Comparison of ENCODE assay signal across 14 cellular contexts in genomic region chr22:47107431-47107830, GRCh38.
DNase-seq lines count a peak whose midpoint lies in the region; ATAC-seq and TF ChIP-seq lines count a peak whose summit lies in the region.
"Had no signal": no experiment of that assay in that cellular context is flagged by ENCODE, and none has a peak within 500 bp of the region (broad histone marks: within the 10 kb centered on the region; RNA-seq: fewer than 3 reads in every experiment).

No MANE protein-coding gene starts in this region.

- H3K9me3 ChIP-seq in smooth muscle cell (replicated peaks; ENCODE audit: low read depth), result no peaks in the 10 kb centered on the region
- no peaks in the 10 kb centered on the region for H3K9me3 ChIP-seq in ascending aorta
- H3K9me3 ChIP-seq: neutrophil, thyroid gland had no signal

- H4K20me1 ChIP-seq in smooth muscle cell (ENCODE audit: low read depth), result no peaks in the 10 kb centered on the region

- ATAC-seq in activated T-cell treated with anti-CD3 and anti-CD28 coated beads, Interleukin-2, amount 50 U/mL, for 72 hours (replicated peaks in 1 of 2), result peak; percentile 32 to 56

- peaks cover 9% of the 10 kb centered on the region for H3F3A ChIP-seq in smooth muscle cell (ENCODE audit: low read depth)

- WGBS in smooth muscle cell (ENCODE audit: low lambda C conversion rate), result 50% methylated on average over 2 of the region's 2 CpGs

- no peaks in the 10 kb centered on the region for H3K79me2 ChIP-seq in smooth muscle cell (ENCODE audit: low read depth)

- H3K36me3 ChIP-seq in smooth muscle cell (ENCODE audit: low read depth), result no peaks in the 10 kb centered on the region
- peaks cover 0 to 8% of the 10 kb centered on the region in 2 donors for H3K36me3 ChIP-seq in ascending aorta

- peak overlapping the region; percentile 28 for H3K4me2 ChIP-seq in smooth muscle cell

- H3K9ac ChIP-seq in smooth muscle cell (ENCODE audit: low read depth), result peak overlapping the region; percentile 50

- H3K27ac ChIP-seq in RWPE1 (no peak overlapping the region), smooth muscle cell (ENCODE audit: low read depth) (peak overlapping the region; percentile 92), ascending aorta (no peak overlapping the region)
- H3K27ac ChIP-seq: C4-2B, neutrophil, thyroid gland had no signal

- H3K27me3 ChIP-seq in smooth muscle cell (ENCODE audit: low read depth) (no peaks in the 10 kb centered on the region), ascending aorta (no peaks in the 10 kb centered on the region)
- H3K27me3 ChIP-seq: neutrophil, thyroid gland had no signal

- no peaks in the 10 kb centered on the region for H3K9me3 Mint-ChIP-seq in activated T-cell treated with anti-CD3 and anti-CD28 coated beads, Interleukin-2, amount 50 U/mL, for 72 hours
- H3K9me3 Mint-ChIP-seq in T-helper 2 cell treated with Interferon-gamma antibody and Interleukin-4, amounts not matched to agents 5 μg/mL and 100 μg/mL, for 36 hours, result no peaks in the 10 kb centered on the region

- TF ChIP-seq CTCF in RWPE1 (conservative IDR thresholded peaks at IDR 0.05; ENCODE audit: low read depth), result no peak
- TF ChIP-seq CTCF in smooth muscle cell (IDR thresholded peaks at IDR 0.05; ENCODE audit: borderline replicate concordance, insufficient read depth, poor library complexity, severe bottlenecking), result no peak
- TF ChIP-seq CTCF in ascending aorta (IDR thresholded peaks at IDR 0.05), result no peak

- H3K36me3 Mint-ChIP-seq in activated T-cell treated with anti-CD3 and anti-CD28 coated beads, Interleukin-2, amount 50 U/mL, for 72 hours (ENCODE audit: insufficient read depth in 2 of 2), result no peaks in the 10 kb centered on the region
- H3K36me3 Mint-ChIP-seq in T-helper 2 cell treated with Interferon-gamma antibody and Interleukin-4, amounts not matched to agents 5 μg/mL and 100 μg/mL, for 36 hours (ENCODE audit: low read depth), result no peaks in the 10 kb centered on the region

- no peak overlapping the region for H3K4me3 Mint-ChIP-seq in activated T-cell treated with anti-CD3 and anti-CD28 coated beads, Interleukin-2, amount 50 U/mL, for 72 hours
- no peak overlapping the region for H3K4me3 Mint-ChIP-seq in T-helper 2 cell treated with Interferon-gamma antibody and Interleukin-4, amounts not matched to agents 5 μg/mL and 100 μg/mL, for 36 hours

- no peaks in the 10 kb centered on the region for H3K27me3 Mint-ChIP-seq in activated T-cell treated with anti-CD3 and anti-CD28 coated beads, Interleukin-2, amount 50 U/mL, for 72 hours (ENCODE audit: low read depth)
- no peaks in the 10 kb centered on the region for H3K27me3 Mint-ChIP-seq in T-helper 2 cell treated with Interferon-gamma antibody and Interleukin-4, amounts not matched to agents 5 μg/mL and 100 μg/mL, for 36 hours (ENCODE audit: low read depth)

- peaks cover 18% of the 10 kb centered on the region for H3K4me1 Mint-ChIP-seq in activated T-cell treated with anti-CD3 and anti-CD28 coated beads, Interleukin-2, amount 50 U/mL, for 72 hours (ENCODE audit: low read depth)
- no peaks in the 10 kb centered on the region for H3K4me1 Mint-ChIP-seq in T-helper 2 cell treated with Interferon-gamma antibody and Interleukin-4, amounts not matched to agents 5 μg/mL and 100 μg/mL, for 36 hours (ENCODE audit: low read depth)

- intact Hi-C loops in ascending aorta (cut with DNase I), result no loop called here

- CTCF ChIA-PET in RWPE1 (lab: Yijun Ruan, JAX), result no interaction called here

- H3K27ac Mint-ChIP-seq in activated T-cell treated with anti-CD3 and anti-CD28 coated beads, Interleukin-2, amount 50 U/mL, for 72 hours, result no peak overlapping the region
- no peak overlapping the region for H3K27ac Mint-ChIP-seq in T-helper 2 cell treated with Interferon-gamma antibody and Interleukin-4, amounts not matched to agents 5 μg/mL and 100 μg/mL, for 36 hours

- POLR2A ChIA-PET in RWPE1 (lab: Yijun Ruan, JAX; ENCODE audit: low non-redundant PET), result no interaction called here

- H3K4me3 ChIP-seq in smooth muscle cell (no peak overlapping the region), ascending aorta (no peak overlapping the region)
- H3K4me3 ChIP-seq: thyroid gland had no signal

- H3K4me1 ChIP-seq in smooth muscle cell (ENCODE audit: low read depth) (peaks cover 14% of the 10 kb centered on the region), ascending aorta (no peaks in the 10 kb centered on the region)

- no peak overlapping the region for H2AFZ ChIP-seq in smooth muscle cell (ENCODE audit: low read depth)

- no peak for DNase-seq in activated T-cell treated with anti-CD3 and anti-CD28 coated beads, Interleukin-2, amount 50 U/mL, for 72 hours
- DNase-seq in activated T-cell treated with anti-CD3 and anti-CD28 coated beads for 4 hours (no peak), RWPE1 (ENCODE audit: low spot score) (peak; percentile 61), fibroblast of gingiva (ENCODE audit: low read depth) (peak; percentile 48), smooth muscle cell (lab: John Stamatoyannopoulos, UW; ENCODE audit: unreplicated experiment) (no peak), ascending aorta (ENCODE audit: low spot score in 2 of 2) (no peak), DMS153 (lab: John Stamatoyannopoulos, UW) (no peak)
- no peak for DNase-seq in T-helper 2 cell treated with Interferon-gamma antibody and Interleukin-4, amounts not matched to agents 5 μg/mL and 100 μg/mL, for 36 hours (ENCODE audit: low spot score)
- DNase-seq: activated CD4-positive, CD25-positive, alpha-beta regulatory T cell; effector CD4-positive, alpha-beta T cell; left cardiac atrium; thyroid gland had no signal

Comparison
In these comparisons a context has a peak if more than half of its experiments do, and no peak if none do; other contexts are left out.
1. DNase-seq: peak in RWPE1 (single experiment) and fibroblast of gingiva (single experiment); none in activated T-cell treated with anti-CD3 and anti-CD28 coated beads, Interleukin-2, amount 50 U/mL, for 72 hours (0 of 2), activated T-cell treated with anti-CD3 and anti-CD28 coated beads for 4 hours (single experiment), smooth muscle cell (single experiment), T-helper 2 cell treated with Interferon-gamma antibody and Interleukin-4, amounts not matched to agents 5 μg/mL and 100 μg/mL, for 36 hours (single experiment), ascending aorta (0 of 2) and DMS153 (single experiment).